Comparison of ENCODE assay signal across 16 cellular contexts in the genomic region with DNA sequence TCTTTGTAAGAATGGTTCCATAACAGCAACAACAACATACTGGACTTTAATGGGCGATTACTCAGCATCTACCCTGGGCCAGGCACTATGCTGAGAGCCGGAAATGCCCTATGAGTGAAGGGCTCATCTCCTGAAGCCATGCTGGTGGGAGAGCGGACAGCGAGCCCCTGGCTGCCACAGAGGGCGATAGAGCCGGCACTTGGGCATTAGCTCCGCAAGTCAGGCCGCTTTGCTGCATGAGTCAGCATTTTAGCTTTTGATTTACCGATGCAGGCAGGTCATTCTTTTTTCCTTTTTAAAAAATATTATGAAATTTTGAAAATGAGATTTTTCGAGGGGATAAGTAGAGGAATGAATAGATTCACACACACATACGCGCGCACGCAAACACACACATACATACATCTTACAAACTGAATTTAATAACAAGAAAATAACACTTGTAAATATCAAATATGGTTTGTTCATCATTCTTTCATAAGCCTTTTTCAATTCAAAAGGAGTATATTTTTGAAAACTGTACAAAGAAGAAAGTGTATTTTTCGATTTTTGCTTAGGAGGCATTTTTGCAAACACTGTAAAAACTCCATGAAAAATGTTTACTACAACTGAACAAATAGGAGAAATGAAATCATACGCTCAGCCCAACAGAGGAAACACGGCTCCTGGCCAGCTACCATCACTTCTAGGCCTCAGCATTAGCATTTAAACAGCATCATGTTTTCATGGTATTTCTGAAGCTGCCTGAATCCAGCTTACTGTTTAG.
"Had no signal": no experiment of that assay in that cellular context is flagged by ENCODE, and none has a peak within 500 bp of the region (broad histone marks: within the 10 kb centered on the region; RNA-seq: fewer than 3 reads in every experiment).

No MANE protein-coding gene starts in this region.

- ATAC-seq: activated CD8-positive, alpha-beta T cell treated with anti-CD3 and anti-CD28 coated beads, Interleukin-2, amount 10 ng/mL, durations not matched to agents 7 days and 5 days; activated naive CD8-positive, alpha-beta T cell treated with anti-CD3 and anti-CD28 coated beads, Interleukin-2, amount 50 U/mL, for 24 hours; gastrocnemius medialis; sciatic nerve; stimulated activated naive B cell treated with anti-CD40 and anti-IgM and Interleukin-4, amounts not matched to agents 10 μg/mL and 1 μg/mL and 100 μg/mL, for 72 hours had no signal

- H3K4me3 ChIP-seq: gastrocnemius medialis, spleen, tibial nerve had no signal

- H3K36me3 ChIP-seq: gastrocnemius medialis, spleen, tibial nerve had no signal

- H3K4me1 ChIP-seq: gastrocnemius medialis, tibial nerve had no signal

- H3K27ac Mint-ChIP-seq: activated CD8-positive, alpha-beta T cell treated with anti-CD3 and anti-CD28 coated beads, Interleukin-2, amount 10 ng/mL, durations not matched to agents 7 days and 5 days; activated naive CD8-positive, alpha-beta T cell treated with anti-CD3 and anti-CD28 coated beads, Interleukin-2, amount 50 U/mL, for 24 hours; stimulated activated naive B cell treated with anti-CD40 and anti-IgM and Interleukin-4, amounts not matched to agents 10 μg/mL and 1 μg/mL and 100 μg/mL, for 72 hours; T-helper 2 cell treated with Interferon-gamma antibody and Interleukin-4, amounts not matched to agents 5 μg/mL and 100 μg/mL, for 36 hours had no signal

- H3K27me3 Mint-ChIP-seq: activated naive CD8-positive, alpha-beta T cell treated with anti-CD3 and anti-CD28 coated beads, Interleukin-2, amount 50 U/mL, for 24 hours; stimulated activated naive B cell treated with anti-CD40 and anti-IgM and Interleukin-4, amounts not matched to agents 10 μg/mL and 1 μg/mL and 100 μg/mL, for 72 hours had no signal

- H3K9me3 ChIP-seq: gastrocnemius medialis, tibial nerve had no signal

- H3K27me3 ChIP-seq: gastrocnemius medialis, spleen, tibial nerve had no signal

- H3K27ac ChIP-seq: epithelial cell of prostate, gastrocnemius medialis, spleen, tibial nerve had no signal

- H3K36me3 Mint-ChIP-seq: stimulated activated naive B cell treated with anti-CD40 and anti-IgM and Interleukin-4, amounts not matched to agents 10 μg/mL and 1 μg/mL and 100 μg/mL, for 72 hours had no signal

- H3K4me3 Mint-ChIP-seq: activated CD8-positive, alpha-beta T cell treated with anti-CD3 and anti-CD28 coated beads, Interleukin-2, amount 10 ng/mL, durations not matched to agents 7 days and 5 days; activated naive CD8-positive, alpha-beta T cell treated with anti-CD3 and anti-CD28 coated beads, Interleukin-2, amount 50 U/mL, for 24 hours; stimulated activated naive B cell treated with anti-CD40 and anti-IgM and Interleukin-4, amounts not matched to agents 10 μg/mL and 1 μg/mL and 100 μg/mL, for 72 hours; T-helper 2 cell treated with Interferon-gamma antibody and Interleukin-4, amounts not matched to agents 5 μg/mL and 100 μg/mL, for 36 hours had no signal

- DNase-seq: activated CD4-positive, alpha-beta T cell treated with anti-CD3 and anti-CD28 coated beads for 1 hour; activated CD8-positive, alpha-beta memory T cell treated with anti-CD3 and anti-CD28 coated beads, Interleukin-2, amount 50 U/mL, for 48 hours; activated CD8-positive, alpha-beta T cell treated with anti-CD3 and anti-CD28 coated beads, Interleukin-2, amount 10 ng/mL, durations not matched to agents 7 days and 5 days; activated naive CD4-positive, alpha-beta T cell treated with Interleukin-2 at 50 U/mL for 16 hours; activated naive CD8-positive, alpha-beta T cell treated with anti-CD3 and anti-CD28 coated beads, Interleukin-2, amount 50 U/mL, for 24 hours; caudate nucleus; cortex of kidney; effector memory CD4-positive, alpha-beta T cell; gastrocnemius medialis; spleen; stimulated activated CD4-positive, alpha-beta T cell treated with anti-CD3 and anti-CD28 coated beads, Interleukin-1b, Interleukin-23, amount 100 ng/mL, for 48 hours; stimulated activated naive B cell treated with anti-CD40 and anti-IgM and Interleukin-4, amounts not matched to agents 10 μg/mL and 1 μg/mL and 100 μg/mL, for 72 hours had no signal

- H3K9me3 Mint-ChIP-seq: activated naive CD8-positive, alpha-beta T cell treated with anti-CD3 and anti-CD28 coated beads, Interleukin-2, amount 50 U/mL, for 24 hours had no signal

- H3K4me1 Mint-ChIP-seq: activated naive CD8-positive, alpha-beta T cell treated with anti-CD3 and anti-CD28 coated beads, Interleukin-2, amount 50 U/mL, for 24 hours; stimulated activated naive B cell treated with anti-CD40 and anti-IgM and Interleukin-4, amounts not matched to agents 10 μg/mL and 1 μg/mL and 100 μg/mL, for 72 hours had no signal
